ENCODE assay signal across 32 cellular contexts in genomic region chr19:16531380-16531669, GRCh38. TPM values are rescaled to one million over a fixed set of nuclear protein-coding genes. Genes with fewer than 3 reads are reported as not detected.
"Had no signal": no experiment of that assay in that cellular context is flagged by ENCODE, and none has a peak within 500 bp of the region (broad histone marks: within the 10 kb centered on the region; RNA-seq: fewer than 3 reads in every experiment).

No MANE protein-coding gene starts in this region.

- H3K27me3 Mint-ChIP-seq: activated CD4-positive, alpha-beta T cell treated with anti-CD3 and anti-CD28 coated beads, Interleukin-2, amount 10 ng/mL, durations not matched to agents 24 days and 14 days; activated CD8-positive, alpha-beta T cell treated with anti-CD3 and anti-CD28 coated beads for 36 hours had no signal

- H3K4me1 ChIP-seq: adrenal gland had no signal

- H3K4me1 Mint-ChIP-seq: activated CD4-positive, alpha-beta T cell treated with anti-CD3 and anti-CD28 coated beads, Interleukin-2, amount 10 ng/mL, durations not matched to agents 24 days and 14 days; brain had no signal

- H3K4me3 ChIP-seq: adrenal gland, PC-9 had no signal

- H3K4me2 ChIP-seq: PC-9 had no signal

- H3K9me3 ChIP-seq: adrenal gland had no signal

- FAIRE-seq: bronchial epithelial cell had no signal

- DNase-seq: activated CD4-positive, alpha-beta T cell treated with anti-CD3 and anti-CD28 coated beads, Interleukin-2, amount 10 ng/mL, durations not matched to agents 24 days and 14 days; activated CD4-positive, alpha-beta T cell treated with anti-CD3 and anti-CD28 coated beads, Interleukin-2, amount 50 U/mL, for 4 hours; activated CD8-positive, alpha-beta T cell treated with anti-CD3 and anti-CD28 coated beads for 36 hours; activated gamma-delta T cell treated with Interleukin-2 at 50 U/mL for 16 hours; activated naive CD4-positive, alpha-beta T cell treated with anti-CD3 and anti-CD28 coated beads for 36 hours; activated T-cell treated with anti-CD3 and anti-CD28 coated beads, Interleukin-2, amount 50 U/mL, for 1 hour; adrenal gland; caudate nucleus; cerebellar nuclear complex; Karpas-422; KBM-7; NCI-H1048; NCI-H146; NCI-H187; NCI-H2029 treated with DMSO at 0.1 percent for 48 hours; NCI-H2107; NCI-H2171; NCI-H510A; NCI-H526; NCI-H748 treated with DMSO at 0.1 percent for 48 hours; NK-92 treated with Interleukin-12 subunit alpha and Interleukin-12 subunit beta, amount 100 ng/mL, for 24 hours; PC-9; Right ventricle myocardium superior; T1000 had no signal

- ATAC-seq: activated CD8-positive, alpha-beta T cell treated with anti-CD3 and anti-CD28 coated beads for 36 hours; activated naive CD4-positive, alpha-beta T cell treated with anti-CD3 and anti-CD28 coated beads, Interleukin-2, amount 50 U/mL, for 72 hours had no signal

- H3K9me3 Mint-ChIP-seq: activated CD4-positive, alpha-beta T cell treated with anti-CD3 and anti-CD28 coated beads, Interleukin-2, amount 10 ng/mL, durations not matched to agents 24 days and 14 days; activated CD8-positive, alpha-beta T cell treated with anti-CD3 and anti-CD28 coated beads for 36 hours; activated naive CD4-positive, alpha-beta T cell treated with anti-CD3 and anti-CD28 coated beads for 36 hours; activated naive CD4-positive, alpha-beta T cell treated with anti-CD3 and anti-CD28 coated beads, Interleukin-2, amount 50 U/mL, for 72 hours; activated T-helper 1 cell treated with anti-CD3 and anti-CD28 coated beads, Interleukin-12 subunit alpha, Interleukin-12 subunit beta, Interleukin-2, Interleukin-4 antibody, amounts not matched to agents 30 ng/mL and 10 ng/mL and 1 ng/mL, durations not matched to agents 14 hours and 24 hours and 36 hours; brain had no signal

- H3K27me3 ChIP-seq: adrenal gland had no signal

- H2AFZ ChIP-seq: PC-9 had no signal

- H3K27ac Mint-ChIP-seq: activated CD4-positive, alpha-beta T cell treated with anti-CD3 and anti-CD28 coated beads, Interleukin-2, amount 10 ng/mL, durations not matched to agents 24 days and 14 days; activated CD8-positive, alpha-beta T cell treated with anti-CD3 and anti-CD28 coated beads for 36 hours; activated naive CD4-positive, alpha-beta T cell treated with anti-CD3 and anti-CD28 coated beads for 36 hours; activated naive CD4-positive, alpha-beta T cell treated with anti-CD3 and anti-CD28 coated beads, Interleukin-2, amount 50 U/mL, for 72 hours; activated T-helper 1 cell treated with anti-CD3 and anti-CD28 coated beads, Interleukin-12 subunit alpha, Interleukin-12 subunit beta, Interleukin-2, Interleukin-4 antibody, amounts not matched to agents 30 ng/mL and 10 ng/mL and 1 ng/mL, durations not matched to agents 14 hours and 24 hours and 36 hours; brain had no signal

- H3K27ac ChIP-seq: adrenal gland, PC-9 had no signal

- H3K4me3 Mint-ChIP-seq: activated CD4-positive, alpha-beta T cell treated with anti-CD3 and anti-CD28 coated beads, Interleukin-2, amount 10 ng/mL, durations not matched to agents 24 days and 14 days; activated CD8-positive, alpha-beta T cell treated with anti-CD3 and anti-CD28 coated beads for 36 hours; activated naive CD4-positive, alpha-beta T cell treated with anti-CD3 and anti-CD28 coated beads for 36 hours; activated T-helper 1 cell treated with anti-CD3 and anti-CD28 coated beads, Interleukin-12 subunit alpha, Interleukin-12 subunit beta, Interleukin-2, Interleukin-4 antibody, amounts not matched to agents 30 ng/mL and 10 ng/mL and 1 ng/mL, durations not matched to agents 14 hours and 24 hours and 36 hours; brain had no signal

RNA-seq across cellular contexts. Expression of gene CALR3, which starts 35.4 kb away (rescaled TPM):
- total RNA-seq: activated CD4-positive, alpha-beta T cell treated with anti-CD3 and anti-CD28 coated beads, Interleukin-2, amount 10 ng/mL, durations not matched to agents 24 days and 14 days; activated CD8-positive, alpha-beta T cell treated with anti-CD3 and anti-CD28 coated beads for 36 hours; activated naive CD4-positive, alpha-beta T cell treated with anti-CD3 and anti-CD28 coated beads for 36 hours; activated naive CD4-positive, alpha-beta T cell treated with anti-CD3 and anti-CD28 coated beads, Interleukin-2, amount 50 U/mL, for 72 hours; activated T-helper 1 cell treated with anti-CD3 and anti-CD28 coated beads, Interleukin-12 subunit alpha, Interleukin-12 subunit beta, Interleukin-2, Interleukin-4 antibody, amounts not matched to agents 30 ng/mL and 10 ng/mL and 1 ng/mL, durations not matched to agents 14 hours and 24 hours and 36 hours; MCF 10A; OCI-LY7; PC-9; Right ventricle myocardium superior; T-helper 1 cell treated with Interleukin-12 subunit alpha and Interleukin-12 subunit beta and Interleukin-4 antibody, amounts not matched to agents 30 ng/mL and 1 ng/mL, for 36 hours; T-helper 2 cell treated with Interferon-gamma antibody and Interleukin-4, amounts not matched to agents 100 ng/mL and 5 ng/mL, for 36 hours had no signal
